ENCODE assay signal across 12 cellular contexts in genomic region chrX:70166601-70167590, GRCh38. TPM values are rescaled to one million over a fixed set of nuclear protein-coding genes. Genes with fewer than 3 reads are reported as not detected.
DNase-seq lines count a peak whose midpoint lies in the region; ATAC-seq, FAIRE-seq and TF ChIP-seq lines count a peak whose summit lies in the region.
"Had no signal": no experiment of that assay in that cellular context is flagged by ENCODE, and none has a peak within 500 bp of the region (broad histone marks: within the 10 kb centered on the region; RNA-seq: fewer than 3 reads in every experiment).

No MANE protein-coding gene starts in this region.

- no peaks in the 10 kb centered on the region for H3K9me3 ChIP-seq in breast epithelium
- no peaks in the 10 kb centered on the region for H3K9me3 ChIP-seq in SJSA1 (replicated peaks)

- POLR2A ChIA-PET in MCF 10A (lab: Yijun Ruan, JAX): interaction anchor here (1.6 kb wide), 1 partner anchor 15 kb away, joined by 4 read pairs; no protein-coding TSS in a partner anchor

- peaks cover 27% of the 10 kb centered on the region for H3K36me3 Mint-ChIP-seq in MCF 10A (ENCODE audit: insufficient read depth, unreplicated experiment)

- H3K4me1 Mint-ChIP-seq in MCF 10A (ENCODE audit: insufficient read depth, unreplicated experiment): no peaks in the 10 kb centered on the region

- peak; percentile 38 for DNase-seq in MCF 10A (ENCODE audit: unreplicated experiment)
- no peak for DNase-seq in breast epithelium (ENCODE audit: low spot score in 2 of 2)
- peak; percentile 73 to 85 for DNase-seq in SJSA1 (ENCODE audit: low read depth in 1 of 2, low spot score in 2 of 2)
- peak; percentile 64 for DNase-seq in fibroblast of pulmonary artery (ENCODE audit: low read depth)
- DNase-seq in urothelium cell line (ENCODE audit: low spot score): peak; percentile 31
- no peak for DNase-seq in posterior vena cava (ENCODE audit: low spot score)
- DNase-seq: activated CD8-positive, alpha-beta memory T cell treated with anti-CD3 and anti-CD28 coated beads for 24 hours; NCI-H748 treated with DMSO at 0.1 percent for 48 hours had no signal

- H3K27ac ChIP-seq in breast epithelium (no peak overlapping the region), SJSA1 (peak overlapping the region; percentile 93)

- no peak for FAIRE-seq in urothelium cell line (lab: Jason Lieb, UNC)

- H3K4me3 Mint-ChIP-seq in MCF 10A (ENCODE audit: unreplicated experiment): no peak overlapping the region

- H3K9me3 Mint-ChIP-seq in MCF 10A (ENCODE audit: unreplicated experiment): no peaks in the 10 kb centered on the region

- intact Hi-C loops in MCF 10A (cut with micrococcal nuclease): no loop called here
- intact Hi-C loops in breast epithelium (cut with DNase I; ENCODE audit: low total_unique reads): no loop called here
- intact Hi-C loops in posterior vena cava (cut with DNase I): no loop called here

- TF ChIP-seq POLR2A in breast epithelium (IDR thresholded peaks at IDR 0.05): no peak

- BruUV-seq in MCF 10A (replicated peaks; lab: Mats Ljungman, UMichigan): no TSS peak

- CTCF ChIA-PET in MCF 10A (lab: Yijun Ruan, JAX): interaction anchor here (0.5 to 1.2 kb wide), 5 partner anchors 18 to 212 kb away, joined by 3 read pairs; no protein-coding TSS in a partner anchor

- H3K27me3 ChIP-seq in breast epithelium (peaks cover 0 to 29% of the 10 kb centered on the region in 2 donors), SJSA1 (replicated peaks) (no peaks in the 10 kb centered on the region)

- no peaks in the 10 kb centered on the region for H3K4me1 ChIP-seq in breast epithelium
- peaks cover 45% of the 10 kb centered on the region for H3K4me1 ChIP-seq in SJSA1 (replicated peaks)

- H3K27me3 Mint-ChIP-seq in MCF 10A (ENCODE audit: insufficient read depth, unreplicated experiment): peaks cover 38% of the 10 kb centered on the region

- no peak overlapping the region for H3K27ac Mint-ChIP-seq in MCF 10A (ENCODE audit: low read depth, unreplicated experiment)

- no peak for TF ChIP-seq CTCF in MCF 10A (IDR thresholded peaks at IDR 0.05; ENCODE audit: unreplicated experiment)
- no peak for TF ChIP-seq CTCF in breast epithelium (IDR thresholded peaks at IDR 0.05)
- no peak for TF ChIP-seq CTCF in fibroblast of pulmonary artery (IDR thresholded peaks at IDR 0.05; ENCODE audit: low read length, missing control alignments)

- H3K36me3 ChIP-seq in breast epithelium (no peaks in the 10 kb centered on the region), SJSA1 (peaks cover 6% of the 10 kb centered on the region; the same call in 1 of the 2 replicates)

- H3K4me3 ChIP-seq in breast epithelium (no peak overlapping the region), SJSA1 (no peak overlapping the region), fibroblast of pulmonary artery (replicated peaks; ENCODE audit: low read depth, low read length) (no peak overlapping the region)

- ATAC-seq in GM18498 (IDR thresholded peaks at IDR 0.05; ENCODE audit: unreplicated experiment) (no peak), HG02571 (IDR thresholded peaks at IDR 0.05; ENCODE audit: unreplicated experiment) (no peak)

RNA-seq across cellular contexts. Expression of gene DGAT2L6, which starts 10.4 kb away (rescaled TPM):
- not detected in 2 replicates for total RNA-seq in MCF 10A (2022)
- total RNA-seq in breast epithelium: not detected
- not detected in 2 replicates for total RNA-seq in SJSA1 (2014; rRNA removed; shearing (Covaris generic))
- total RNA-seq in posterior vena cava: not detected
- total RNA-seq: epithelial cell of proximal tubule, myocyte had no signal

RNA-seq across cellular contexts. Expression of gene IGBP1, which starts 33.6 kb away (rescaled TPM):
- 31.9 and 36.3 TPM in 2 replicates for total RNA-seq in MCF 10A (2022)
- 10 to 100 TPM; 71.8 to 87.2 (median 86.9) TPM for total RNA-seq in breast epithelium
- total RNA-seq in SJSA1 (2014; rRNA removed; shearing (Covaris generic)): 42.1 and 45.4 TPM in 2 replicates
- total RNA-seq in posterior vena cava: 10 to 100 TPM; 24.2 to 30.9 TPM

Comparison
In these comparisons a context has a peak if more than half of its experiments do, and no peak if none do; other contexts are left out.
1. DNase-seq: peak in MCF 10A (single experiment), SJSA1 (2 of 2), fibroblast of pulmonary artery (single experiment) and urothelium cell line (single experiment); none in breast epithelium (0 of 2) and posterior vena cava (single experiment).